Comparison of ENCODE assay signal across 24 cellular contexts in genomic region chr1:150545486-150546032, GRCh38. TPM values are rescaled to one million over a fixed set of nuclear protein-coding genes. Genes with fewer than 3 reads are reported as not detected.
"Had no signal": no experiment of that assay in that cellular context is flagged by ENCODE, and none has a peak within 500 bp of the region (broad histone marks: within the 10 kb centered on the region; RNA-seq: fewer than 3 reads in every experiment).

No MANE protein-coding gene starts in this region.

- H3K9me3 ChIP-seq: gastrocnemius medialis, left lung, prostate gland had no signal

- H3K4me1 ChIP-seq: prostate gland had no signal

- H3K9me3 Mint-ChIP-seq: activated naive CD4-positive, alpha-beta T cell treated with anti-CD3 and anti-CD28 coated beads, Interleukin-2, amount 50 U/mL, for 24 hours; brain; central memory CD8-positive, alpha-beta T cell; neural crest cell; T-helper 1 cell treated with Interleukin-12 subunit alpha and Interleukin-12 subunit beta and Interleukin-4 antibody, amounts not matched to agents 30 μg/mL and 1 μg/mL, for 36 hours had no signal

- H3K4me3 Mint-ChIP-seq: activated naive CD4-positive, alpha-beta T cell treated with anti-CD3 and anti-CD28 coated beads, Interleukin-2, amount 50 U/mL, for 24 hours; brain; central memory CD8-positive, alpha-beta T cell; neural crest cell; T-helper 1 cell treated with Interleukin-12 subunit alpha and Interleukin-12 subunit beta and Interleukin-4 antibody, amounts not matched to agents 30 μg/mL and 1 μg/mL, for 36 hours had no signal

- H3K27ac Mint-ChIP-seq: activated naive CD4-positive, alpha-beta T cell treated with anti-CD3 and anti-CD28 coated beads, Interleukin-2, amount 50 U/mL, for 24 hours; brain; T-helper 1 cell treated with Interleukin-12 subunit alpha and Interleukin-12 subunit beta and Interleukin-4 antibody, amounts not matched to agents 30 μg/mL and 1 μg/mL, for 36 hours had no signal

- H3K36me3 ChIP-seq: gastrocnemius medialis, left lung, prostate gland had no signal

- H3K27me3 ChIP-seq: gastrocnemius medialis had no signal

- ATAC-seq: esophagus mucosa, gastrocnemius medialis, left lung, right cardiac atrium had no signal

- H3K36me3 Mint-ChIP-seq: activated naive CD4-positive, alpha-beta T cell treated with anti-CD3 and anti-CD28 coated beads, Interleukin-2, amount 50 U/mL, for 24 hours; brain had no signal

- DNase-seq: activated CD4-positive, alpha-beta T cell treated with anti-CD3 and anti-CD28 coated beads, Interleukin-2, amount 50 U/mL, for 1 hour; activated CD4-positive, CD25-positive, alpha-beta regulatory T cell treated with anti-CD3 and anti-CD28 coated beads, Interleukin-2, amount 50 U/mL, for 72 hours; activated gamma-delta T cell; amniotic stem cell; gastrocnemius medialis; head of caudate nucleus; kidney; left lung; mammary epithelial cell; stimulated activated CD4-positive, alpha-beta T cell treated with anti-CD3 and anti-CD28 coated beads, Interleukin-15, amount 100 ng/mL, for 24 hours; stimulated activated CD4-positive, alpha-beta T cell treated with anti-CD3 and anti-CD28 coated beads, Interleukin-2, amount 100 ng/mL, for 48 hours had no signal

- H3K27ac ChIP-seq: coronary artery, gastrocnemius medialis, left lung, prostate gland, skin epidermis had no signal

- H3K4me3 ChIP-seq: coronary artery, gastrocnemius medialis, left lung, prostate gland, skin epidermis had no signal

RNA-seq across cellular contexts. Expression of gene FALEC, which starts 30.0 kb away (rescaled TPM):
- total RNA-seq: gastrocnemius medialis, kidney, left lung, mammary epithelial cell, mononuclear cell, osteocyte, prostate gland, ureter had no signal
- polyA plus RNA-seq: mammary epithelial cell, right cardiac atrium had no signal
